Comparison of ENCODE assay signal across 8 cellular contexts in the genomic region with DNA sequence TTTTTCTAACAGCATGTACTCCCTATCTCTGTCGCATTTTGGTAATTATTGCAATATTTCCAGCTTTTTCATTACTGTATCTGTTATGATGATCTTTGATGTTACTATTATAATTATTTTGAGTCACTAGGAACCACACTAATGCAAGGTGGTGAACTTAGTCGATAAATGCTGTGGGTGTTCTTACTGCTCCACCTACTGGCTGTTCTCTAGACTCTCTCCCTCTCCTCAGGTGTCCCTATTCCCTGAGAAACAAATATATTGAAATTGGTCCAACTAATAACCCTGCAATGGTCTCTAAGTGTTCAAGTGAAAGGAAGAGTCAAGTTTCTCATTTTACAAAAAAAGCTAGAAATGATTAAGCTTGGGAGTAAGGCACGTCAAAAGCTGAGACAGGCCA. TPM values are rescaled to one million over a fixed set of nuclear protein-coding genes. Genes with fewer than 3 reads are reported as not detected.
A peak's percentile ranks its signal among the peaks of the same experiment; 100 is the strongest.
DNase-seq lines count a peak whose midpoint lies in the region; ATAC-seq and TF ChIP-seq lines count a peak whose summit lies in the region.

No MANE protein-coding gene starts in this region.

- H3K9me3 ChIP-seq in adrenal gland (replicated peaks in 1 of 3) (no peaks in the 10 kb centered on the region), upper lobe of left lung (no peaks in the 10 kb centered on the region), MG63 (no peaks in the 10 kb centered on the region), tibial nerve (no peaks in the 10 kb centered on the region)

- peaks cover 49% of the 10 kb centered on the region for H3K36me3 Mint-ChIP-seq in activated CD4-positive, alpha-beta T cell treated with anti-CD3 and anti-CD28 coated beads for 36 hours (ENCODE audit: low read depth)

- 63 to 71% (median 69%) methylated on average over 3 of the region's 3 CpGs for WGBS in adrenal gland, 4 donors
- no CpG with 5 or more reads among the region's 3 CpGs for WGBS in mesendoderm (ENCODE audit: extremely low coverage, insufficient coverage, low lambda C conversion rate)
- WGBS in upper lobe of left lung, 2 donors, result 78 to 79% methylated on average over 3 of the region's 3 CpGs
- WGBS in tibial nerve, 2 donors, result 81 to 82% methylated on average over 3 of the region's 3 CpGs

- H3K9ac ChIP-seq in mesendoderm (ENCODE audit: low read length), result no peak overlapping the region

- H2BK15ac ChIP-seq in mesendoderm (replicated peaks; ENCODE audit: low read depth), result no peak overlapping the region

- no peak overlapping the region for H2BK120ac ChIP-seq in mesendoderm (ENCODE audit: low read depth, low read length)

- TF ChIP-seq EP300 in upper lobe of left lung (IDR thresholded peaks at IDR 0.05), result no peak
- no peak for TF ChIP-seq EP300 in tibial nerve (IDR thresholded peaks at IDR 0.05)

- peak overlapping the region; percentile 29 for H3K27ac Mint-ChIP-seq in activated CD4-positive, alpha-beta T cell treated with anti-CD3 and anti-CD28 coated beads for 36 hours

- H3K27me3 Mint-ChIP-seq in activated CD4-positive, alpha-beta T cell treated with anti-CD3 and anti-CD28 coated beads for 36 hours, result no peaks in the 10 kb centered on the region

- H3K56ac ChIP-seq in mesendoderm (ENCODE audit: low read length), result no peak overlapping the region

- H3K36me3 ChIP-seq in adrenal gland (replicated peaks in 1 of 2) (peaks cover 0 to 52% of the 10 kb centered on the region in 2 donors), mesendoderm (ENCODE audit: control insufficient read depth, insufficient read depth, low read length) (no peaks in the 10 kb centered on the region), upper lobe of left lung (peaks cover 17 to 77% (median 34%) of the 10 kb centered on the region in 4 donors), MG63 (peaks cover 22% of the 10 kb centered on the region), tibial nerve (peaks cover 0 to 63% (median 0%) of the 10 kb centered on the region in 3 donors)

- TF ChIP-seq POLR2A in adrenal gland (IDR thresholded peaks at IDR 0.05) (no peak), upper lobe of left lung (IDR thresholded peaks at IDR 0.05) (no peak), tibial nerve (IDR thresholded peaks at IDR 0.05) (no peak)

- H3K79me1 ChIP-seq in mesendoderm (ENCODE audit: low read length), result no peaks in the 10 kb centered on the region

- TF ChIP-seq CTCF in adrenal gland (IDR thresholded peaks at IDR 0.05) (peak; percentile 25 to 49 (median 38)), upper lobe of left lung (IDR thresholded peaks at IDR 0.05) (peak in 2 of 6 experiments; percentile 13 to 15), tibial nerve (IDR thresholded peaks at IDR 0.05) (peak in 1 of 5 experiments; percentile 13)

- H3K18ac ChIP-seq in mesendoderm (ENCODE audit: low read length), result no peak overlapping the region

- no peak overlapping the region for H2BK5ac ChIP-seq in mesendoderm (ENCODE audit: low read length)

- H3K4me2 ChIP-seq in mesendoderm (ENCODE audit: low read length), result no peak overlapping the region

- CTCF ChIA-PET in activated CD4-positive, alpha-beta T cell treated with anti-CD3 and anti-CD28 coated beads for 36 hours (lab: Charles Lee), result interaction anchor here (0.5 to 1.2 kb wide), 4 partner anchors 12 to 573 kb away, joined by 3 to 4 read pairs (median 3); no protein-coding TSS in a partner anchor

- H4K5ac ChIP-seq in mesendoderm (ENCODE audit: low read length), result no peak overlapping the region

- H3K27ac ChIP-seq in adrenal gland, result no peak overlapping the region
- H3K27ac ChIP-seq in mesendoderm (ENCODE audit: low read depth, low read length), result no peak overlapping the region
- H3K27ac ChIP-seq in upper lobe of left lung, result no peak overlapping the region
- no peak overlapping the region for H3K27ac ChIP-seq in tibial nerve

- H3K79me2 ChIP-seq in mesendoderm (ENCODE audit: control insufficient read depth, insufficient read depth, low read length), result peaks cover 2% of the 10 kb centered on the region

- peaks cover 25% of the 10 kb centered on the region for H3K4me1 Mint-ChIP-seq in activated CD4-positive, alpha-beta T cell treated with anti-CD3 and anti-CD28 coated beads for 36 hours

- intact Hi-C loops in activated CD4-positive, alpha-beta T cell treated with anti-CD3 and anti-CD28 coated beads for 36 hours (cut with DNase I, micrococcal nuclease), result no loop called here
- intact Hi-C loops in adrenal gland (cut with DNase I), result loop anchor here in 1 of 2 donors (5.0 kb wide), 1 partner anchor 584 kb away; no protein-coding TSS in a partner anchor

- H3K27me3 ChIP-seq in adrenal gland (no peaks in the 10 kb centered on the region), mesendoderm (ENCODE audit: insufficient read depth, low read length, poor library complexity) (no peaks in the 10 kb centered on the region), upper lobe of left lung (no peaks in the 10 kb centered on the region), MG63 (no peaks in the 10 kb centered on the region), tibial nerve (no peaks in the 10 kb centered on the region)

- no peak overlapping the region for H2AK5ac ChIP-seq in mesendoderm (ENCODE audit: low read length)

- no peak overlapping the region for H3K4ac ChIP-seq in mesendoderm (ENCODE audit: low read depth, low read length)

- H3K4me3 Mint-ChIP-seq in activated CD4-positive, alpha-beta T cell treated with anti-CD3 and anti-CD28 coated beads for 36 hours, result no peak overlapping the region

- no peaks in the 10 kb centered on the region for H3K9me3 Mint-ChIP-seq in activated CD4-positive, alpha-beta T cell treated with anti-CD3 and anti-CD28 coated beads for 36 hours (ENCODE audit: low read depth)

- H4K8ac ChIP-seq in mesendoderm (ENCODE audit: low read depth, low read length), result no peak overlapping the region

- no peak for DNase-seq in activated CD4-positive, alpha-beta T cell treated with anti-CD3 and anti-CD28 coated beads for 36 hours
- no peak for DNase-seq in activated CD4-positive, alpha-beta T cell treated with anti-CD3 and anti-CD28 coated beads for 1 hour
- DNase-seq in adrenal gland (no peak), mesendoderm (peak; percentile 34), upper lobe of left lung (no peak), MG63 (no peak), tibial nerve (ENCODE audit: low spot score in 2 of 2) (no peak)

- H3K4me1 ChIP-seq in adrenal gland (replicated peaks in 1 of 2) (peaks cover 0 to 7% of the 10 kb centered on the region in 2 donors), mesendoderm (ENCODE audit: control insufficient read depth, low read depth, low read length) (no peaks in the 10 kb centered on the region), upper lobe of left lung (no peaks in the 10 kb centered on the region), tibial nerve (peaks cover 0 to 14% (median 0%) of the 10 kb centered on the region in 4 donors)

- no peak overlapping the region for H3K23ac ChIP-seq in mesendoderm (ENCODE audit: low read length)

- H3K4me3 ChIP-seq in adrenal gland, result no peak overlapping the region
- no peak overlapping the region for H3K4me3 ChIP-seq in mesendoderm (ENCODE audit: low read length)
- H3K4me3 ChIP-seq in upper lobe of left lung, result no peak overlapping the region
- no peak overlapping the region for H3K4me3 ChIP-seq in MG63
- no peak overlapping the region for H3K4me3 ChIP-seq in tibial nerve

- POLR2A ChIA-PET in activated CD4-positive, alpha-beta T cell treated with anti-CD3 and anti-CD28 coated beads for 36 hours (lab: Charles Lee), result no interaction called here

- ATAC-seq in activated CD4-positive, alpha-beta T cell treated with anti-CD3 and anti-CD28 coated beads for 36 hours, result peak; percentile 43
- peak; percentile 63 for ATAC-seq in HG03064 (IDR thresholded peaks at IDR 0.05; ENCODE audit: low read depth, unreplicated experiment)
- ATAC-seq in upper lobe of left lung (ENCODE audit: low FRiP score in 2 of 2), result no peak

RNA-seq across cellular contexts. Expression of gene ARL14EP, which starts 10.5 kb away (rescaled TPM):
- 10 to 100 TPM; 34.8 to 51.8 TPM for total RNA-seq in activated CD4-positive, alpha-beta T cell treated with anti-CD3 and anti-CD28 coated beads for 36 hours
- total RNA-seq in adrenal gland, result 10 to 100 TPM; 12.0 to 49.5 (median 31.7) TPM
- polyA plus RNA-seq in adrenal gland, result 10 to 100 TPM; 13.8 to 44.7 (median 16.5) TPM
- 29.4 TPM for polyA plus RNA-seq in mesendoderm (2013, experiment 1 of 2)
- 31.3 TPM for polyA plus RNA-seq in mesendoderm (2013, experiment 2 of 2)
- total RNA-seq in upper lobe of left lung, result 10 to 100 TPM in 5 of 6 donors, 1 to 10 TPM in 1; 3.8 to 61.1 (median 21.6) TPM
- total RNA-seq in MG63 (2014; rRNA removed; shearing (Covaris generic); ENCODE audit: low replicate concordance), result 10.7 and 20.3 TPM in 2 replicates
- 10 to 100 TPM; 12.1 to 20.8 (median 16.1) TPM for total RNA-seq in tibial nerve

Comparison
In these comparisons a context has a peak if more than half of its experiments do, and no peak if none do; other contexts are left out.
1. ATAC-seq: peak in activated CD4-positive, alpha-beta T cell treated with anti-CD3 and anti-CD28 coated beads for 36 hours (single experiment) and HG03064 (single experiment); none in upper lobe of left lung (0 of 2).